1 cellular context compared by ENCODE assay signal in genomic region chr17:50721194-50722010, GRCh38.
TF ChIP-seq lines count a peak whose summit lies in the region.

No MANE protein-coding gene starts in this region.

TF ChIP-seq in SK-N-SH treated with all-trans-retinoic acid at 6 μM for 48 hours, 23 proteins besides CTCF, POLR2A, EP300 and RAD21 (continued from another document):
- TF ChIP-seq TSHZ2 (CRISPR knock-in tag; IDR thresholded peaks at IDR 0.05) (no peak), BACH2 (CRISPR knock-in tag; IDR thresholded peaks at IDR 0.05; ENCODE audit: borderline replicate concordance) (no peak)
